Comparison of ENCODE assay signal across 11 cellular contexts in genomic region chr3:169965562-169965961, GRCh38. TPM values are rescaled to one million over a fixed set of nuclear protein-coding genes. Genes with fewer than 3 reads are reported as not detected.
DNase-seq lines count a peak whose midpoint lies in the region; TF ChIP-seq lines count a peak whose summit lies in the region.
"Had no signal": no experiment of that assay in that cellular context is flagged by ENCODE, and none has a peak within 500 bp of the region (broad histone marks: within the 10 kb centered on the region; RNA-seq: fewer than 3 reads in every experiment).

No MANE protein-coding gene starts in this region.

- peak overlapping the region; percentile 24 for H3K27ac Mint-ChIP-seq in T-helper 1 cell treated with Interleukin-12 subunit alpha and Interleukin-12 subunit beta and Interleukin-4 antibody, amounts not matched to agents 30 μg/mL and 1 μg/mL, for 36 hours
- no peak overlapping the region for H3K27ac Mint-ChIP-seq in endothelial cell (ENCODE audit: unreplicated experiment)

- H3K27ac ChIP-seq in OCI-LY3 (ENCODE audit: low read length) (no peak overlapping the region), prostate gland (peak overlapping the region; percentile 96 to 98)

- H3K9ac ChIP-seq in OCI-LY3 (ENCODE audit: low read length) = peak overlapping the region; percentile 60

- H3K4me3 ChIP-seq in OCI-LY3 (ENCODE audit: low read length) (peak overlapping the region; percentile 79), prostate gland (no peak overlapping the region)

- WGBS in prostate gland = 90% methylated on average over 11 of the region's 11 CpGs

- 0 out of 2 replicates have a peak overlapping the region, but pooled peaks have one; percentile 80 for H2AFZ ChIP-seq in OCI-LY3 (ENCODE audit: low read depth, low read length)

- H3K36me3 ChIP-seq in OCI-LY3 (replicated peaks; ENCODE audit: low read depth, low read length) = peaks cover 2% of the 10 kb centered on the region
- no peaks in the 10 kb centered on the region for H3K36me3 ChIP-seq in prostate gland

- peak overlapping the region; percentile 45 for H3K4me3 Mint-ChIP-seq in T-helper 1 cell treated with Interleukin-12 subunit alpha and Interleukin-12 subunit beta and Interleukin-4 antibody, amounts not matched to agents 30 μg/mL and 1 μg/mL, for 36 hours
- H3K4me3 Mint-ChIP-seq in endothelial cell (ENCODE audit: unreplicated experiment) = peak overlapping the region; percentile 60

- H3K36me3 Mint-ChIP-seq in T-helper 1 cell treated with Interleukin-12 subunit alpha and Interleukin-12 subunit beta and Interleukin-4 antibody, amounts not matched to agents 30 μg/mL and 1 μg/mL, for 36 hours (ENCODE audit: low read depth) = peaks cover 6% of the 10 kb centered on the region
- peaks cover 5% of the 10 kb centered on the region for H3K36me3 Mint-ChIP-seq in endothelial cell (ENCODE audit: low read depth, unreplicated experiment)

- TF ChIP-seq POLR2A in prostate gland (IDR thresholded peaks at IDR 0.05) = no peak

- peaks cover 36% of the 10 kb centered on the region for H3K79me2 ChIP-seq in OCI-LY3 (ENCODE audit: low read length)

- H3K4me1 ChIP-seq in OCI-LY3 (ENCODE audit: low read length) = peaks cover 23% of the 10 kb centered on the region
- no peaks in the 10 kb centered on the region for H3K4me1 ChIP-seq in prostate gland (replicated peaks)

- no peak for DNase-seq in T-helper 1 cell
- DNase-seq in endothelial cell (ENCODE audit: low spot score) = no peak
- DNase-seq in prostate gland (ENCODE audit: low spot score) = no peak
- no peak for DNase-seq in MV-4-11 (lab: John Stamatoyannopoulos, UW)
- no peak for DNase-seq in NCI-H146 (lab: John Stamatoyannopoulos, UW)
- DNase-seq in NCI-H1436 treated with DMSO at 0.1 percent for 48 hours (lab: John Stamatoyannopoulos, UW) = no peak
- DNase-seq: KG1 had no signal

- H3K27me3 ChIP-seq in OCI-LY3 (ENCODE audit: low read depth, low read length) = peaks cover 17% of the 10 kb centered on the region
- H3K27me3 ChIP-seq in prostate gland (replicated peaks; ENCODE audit: insufficient read depth) = no peaks in the 10 kb centered on the region

- peaks cover 12% of the 10 kb centered on the region for H3K27me3 Mint-ChIP-seq in T-helper 1 cell treated with Interleukin-12 subunit alpha and Interleukin-12 subunit beta and Interleukin-4 antibody, amounts not matched to agents 30 μg/mL and 1 μg/mL, for 36 hours (ENCODE audit: low read depth)
- peaks cover 5% of the 10 kb centered on the region for H3K27me3 Mint-ChIP-seq in endothelial cell (ENCODE audit: unreplicated experiment)

- peak overlapping the region; percentile 80 for H3K4me2 ChIP-seq in OCI-LY3 (ENCODE audit: low read length)

- peaks cover 24% of the 10 kb centered on the region for H4K20me1 ChIP-seq in OCI-LY3 (ENCODE audit: insufficient read depth, low read length)

- H3K9me3 Mint-ChIP-seq in T-helper 1 cell treated with Interleukin-12 subunit alpha and Interleukin-12 subunit beta and Interleukin-4 antibody, amounts not matched to agents 30 μg/mL and 1 μg/mL, for 36 hours = peaks cover 6% of the 10 kb centered on the region
- H3K9me3 Mint-ChIP-seq in endothelial cell (ENCODE audit: unreplicated experiment) = no peaks in the 10 kb centered on the region

- no peak for TF ChIP-seq CTCF in OCI-LY3 (IDR thresholded peaks at IDR 0.05; ENCODE audit: low read depth, low read length)
- no peak for TF ChIP-seq CTCF in endothelial cell (IDR thresholded peaks at IDR 0.05; ENCODE audit: unreplicated experiment)
- no peak for TF ChIP-seq CTCF in prostate gland (IDR thresholded peaks at IDR 0.05)

- peaks cover 27% of the 10 kb centered on the region for H3K4me1 Mint-ChIP-seq in T-helper 1 cell treated with Interleukin-12 subunit alpha and Interleukin-12 subunit beta and Interleukin-4 antibody, amounts not matched to agents 30 μg/mL and 1 μg/mL, for 36 hours (ENCODE audit: low read depth)
- peaks cover 23% of the 10 kb centered on the region for H3K4me1 Mint-ChIP-seq in endothelial cell (ENCODE audit: unreplicated experiment)

- H3K9me3 ChIP-seq in OCI-LY3 (ENCODE audit: insufficient read depth, low read length) = no peaks in the 10 kb centered on the region
- H3K9me3 ChIP-seq in prostate gland = no peaks in the 10 kb centered on the region

- intact Hi-C loops in prostate gland (cut with DNase I) = loop anchor here (5.0 to 10.0 kb wide), 3 partner anchors 103 to 219 kb away; partner anchors contain the start of genes MYNN and PHC3

RNA-seq across cellular contexts. Expression of gene SEC62, which starts 1.0 kb away (rescaled TPM):
- 89.3 TPM for total RNA-seq in endothelial cell (ENCODE audit: unreplicated experiment)
- total RNA-seq in prostate gland = 10 to 100 TPM; 50.4 to 54.0 TPM

RNA-seq across cellular contexts. Expression of gene SAMD7, which starts 54.2 kb away (rescaled TPM):
- total RNA-seq in endothelial cell (ENCODE audit: unreplicated experiment) (not detected), prostate gland (1 to 10 TPM in 1 of 2 donors, not detected in 1; 1.5 TPM)
- total RNA-seq: mesenteric fat pad, RPMI7951 had no signal
